Comparison of ENCODE assay signal across 1 cellular context in the genomic region with DNA sequence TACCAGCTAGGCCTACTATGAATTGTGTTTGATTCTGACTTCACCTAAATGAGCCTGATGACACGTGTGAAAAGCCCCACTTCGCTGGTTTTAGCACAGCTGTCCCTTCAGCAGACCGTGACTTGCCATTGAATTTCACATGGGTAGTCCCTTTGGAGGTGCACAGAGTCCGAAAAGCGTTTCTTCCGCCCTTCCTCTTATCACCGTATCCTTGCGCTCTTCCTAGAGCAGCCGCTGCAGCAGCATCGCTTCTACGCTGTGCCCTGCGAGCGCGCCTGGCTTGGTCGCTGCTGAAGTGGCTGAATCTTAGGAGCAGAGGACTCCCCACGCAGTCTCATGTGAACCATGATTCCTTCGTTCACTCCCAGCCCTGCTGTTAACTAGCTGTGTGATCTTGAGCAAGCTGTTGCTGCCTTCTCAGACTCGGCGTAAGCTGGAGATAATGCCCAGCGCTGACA.
TF ChIP-seq lines count a peak whose summit lies in the region.

No MANE protein-coding gene starts in this region.

TF ChIP-seq in GM23338, 12 proteins besides CTCF, POLR2A, EP300 and RAD21 (continued from another document):
- no peak for TF ChIP-seq ZNF462 (CRISPR knock-in tag; IDR thresholded peaks at IDR 0.05)
- TF ChIP-seq EZH2phosphoT487 (IDR thresholded peaks at IDR 0.05; ENCODE audit: unreplicated experiment) = no peak
- no peak for TF ChIP-seq JUNB (IDR thresholded peaks at IDR 0.05; ENCODE audit: unreplicated experiment)
- TF ChIP-seq ZNF331 (CRISPR knock-in tag; IDR thresholded peaks at IDR 0.05; ENCODE audit: low read depth) = no peak
- no peak for TF ChIP-seq ZNF114 (CRISPR knock-in tag; IDR thresholded peaks at IDR 0.05)
- TF ChIP-seq, protein P1, sequence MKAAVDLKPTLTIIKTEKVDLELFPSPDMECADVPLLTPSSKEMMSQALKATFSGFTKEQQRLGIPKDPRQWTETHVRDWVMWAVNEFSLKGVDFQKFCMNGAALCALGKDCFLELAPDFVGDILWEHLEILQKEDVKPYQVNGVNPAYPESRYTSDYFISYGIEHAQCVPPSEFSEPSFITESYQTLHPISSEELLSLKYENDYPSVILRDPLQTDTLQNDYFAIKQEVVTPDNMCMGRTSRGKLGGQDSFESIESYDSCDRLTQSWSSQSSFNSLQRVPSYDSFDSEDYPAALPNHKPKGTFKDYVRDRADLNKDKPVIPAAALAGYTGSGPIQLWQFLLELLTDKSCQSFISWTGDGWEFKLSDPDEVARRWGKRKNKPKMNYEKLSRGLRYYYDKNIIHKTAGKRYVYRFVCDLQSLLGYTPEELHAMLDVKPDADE (IDR thresholded peaks at IDR 0.05) = no peak
- TF ChIP-seq EZH2 (IDR thresholded peaks at IDR 0.05; ENCODE audit: low read depth, unreplicated experiment) = no peak
- TF ChIP-seq STAT1 (IDR thresholded peaks at IDR 0.05; ENCODE audit: unreplicated experiment) = no peak
- no peak for TF ChIP-seq POLR2AphosphoS5 (IDR thresholded peaks at IDR 0.05; ENCODE audit: low read depth)
